ENCODE assay signal across 1 cellular context in genomic region chr19:1757468-1758230, GRCh38.
TF ChIP-seq lines count a peak whose summit lies in the region.

No MANE protein-coding gene starts in this region.

TF ChIP-seq in endothelial cell of umbilical vein, 7 proteins besides CTCF, POLR2A, EP300 and RAD21:
- TF ChIP-seq GATA2 (IDR thresholded peaks at IDR 0.05; ENCODE audit: insufficient read depth, insufficient read length, low read depth, low read length) (no peak), EZH2 (IDR thresholded peaks at IDR 0.05; ENCODE audit: borderline replicate concordance, low read depth, low read length, severe bottlenecking) (peak; percentile 35)
